ENCODE assay signal across 8 cellular contexts in the genomic region with DNA sequence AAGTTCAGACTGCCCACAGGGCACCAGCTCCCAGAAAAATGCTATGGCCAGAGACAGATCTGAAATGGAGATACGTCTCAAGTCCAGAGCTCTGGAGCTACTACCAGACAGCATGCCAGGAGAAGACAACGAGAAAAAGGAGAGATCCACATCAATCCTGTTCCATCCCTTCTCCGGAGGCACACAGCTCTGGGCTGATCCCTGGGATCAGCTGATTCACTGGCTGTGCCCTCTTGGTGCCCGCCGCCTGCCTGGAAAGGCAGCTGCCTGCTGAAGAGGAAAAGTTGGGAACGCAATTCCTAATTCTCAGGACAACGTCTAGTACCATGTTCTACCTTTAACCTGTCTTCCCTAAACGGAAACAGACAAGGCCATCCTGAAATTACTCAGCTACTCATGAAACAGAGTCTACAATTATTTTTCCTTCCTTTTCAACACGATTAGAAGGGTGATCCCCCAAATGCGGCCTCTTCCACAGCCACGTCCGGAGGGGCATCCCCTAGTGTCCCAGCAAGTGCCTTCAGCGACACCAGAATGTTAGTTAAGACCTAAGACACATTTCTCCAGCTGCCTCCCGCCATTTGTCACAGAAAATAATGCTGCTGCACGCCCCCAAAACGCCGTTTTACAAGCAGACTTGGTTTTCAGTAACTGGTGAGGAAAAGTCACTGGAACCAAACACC.
DNase-seq lines count a peak whose midpoint lies in the region; ATAC-seq and TF ChIP-seq lines count a peak whose summit lies in the region.

No MANE protein-coding gene starts in this region.

- no peak for ATAC-seq in HG02588 (IDR thresholded peaks at IDR 0.05; ENCODE audit: unreplicated experiment)

- peaks cover 66% of the 10 kb centered on the region for H3K27me3 ChIP-seq in iPS-15b (ENCODE audit: control insufficient read depth, insufficient read depth, low read length)

- H3K36me3 Mint-ChIP-seq in T-helper 2 cell treated with Interferon-gamma antibody and Interleukin-4, amounts not matched to agents 5 μg/mL and 100 μg/mL, for 36 hours (ENCODE audit: low read depth), result peaks cover 5% of the 10 kb centered on the region
- H3K36me3 Mint-ChIP-seq in activated naive CD8-positive, alpha-beta T cell, result no peaks in the 10 kb centered on the region
- H3K36me3 Mint-ChIP-seq in stimulated activated naive CD8-positive, alpha-beta T cell treated with anti-CD3 and anti-CD28 coated beads, Interleukin-15, Interleukin-2, amounts not matched to agents 100 ng/mL and 50 ng/mL, for 24 hours (ENCODE audit: low read depth), result no peaks in the 10 kb centered on the region

- H3K4me3 ChIP-seq in iPS-15b (ENCODE audit: low read depth, low read length), result peak overlapping the region; percentile 58

- no peaks in the 10 kb centered on the region for H3K9me3 ChIP-seq in iPS-15b (ENCODE audit: control insufficient read depth, insufficient read depth, low read length)

- no peak overlapping the region for H3K27ac Mint-ChIP-seq in T-helper 2 cell treated with Interferon-gamma antibody and Interleukin-4, amounts not matched to agents 5 μg/mL and 100 μg/mL, for 36 hours
- no peak overlapping the region for H3K27ac Mint-ChIP-seq in activated naive CD8-positive, alpha-beta T cell
- peak overlapping the region; percentile 63 for H3K27ac Mint-ChIP-seq in stimulated activated naive CD8-positive, alpha-beta T cell treated with anti-CD3 and anti-CD28 coated beads, Interleukin-15, Interleukin-2, amounts not matched to agents 100 ng/mL and 50 ng/mL, for 24 hours

- TF ChIP-seq CTCF in GM10266 (IDR thresholded peaks at IDR 0.05; ENCODE audit: control insufficient read depth, insufficient read depth, low read depth, missing control alignments), result no peak

- H3K4me3 Mint-ChIP-seq in T-helper 2 cell treated with Interferon-gamma antibody and Interleukin-4, amounts not matched to agents 5 μg/mL and 100 μg/mL, for 36 hours, result peak overlapping the region; percentile 74
- peak overlapping the region; percentile 79 for H3K4me3 Mint-ChIP-seq in activated naive CD8-positive, alpha-beta T cell
- peak overlapping the region; percentile 69 for H3K4me3 Mint-ChIP-seq in stimulated activated naive CD8-positive, alpha-beta T cell treated with anti-CD3 and anti-CD28 coated beads, Interleukin-15, Interleukin-2, amounts not matched to agents 100 ng/mL and 50 ng/mL, for 24 hours

- peaks cover 6% of the 10 kb centered on the region for H3K4me1 ChIP-seq in iPS-15b (ENCODE audit: control insufficient read depth, insufficient read depth, low read length)

- peak overlapping the region; percentile 37 for H3K9ac ChIP-seq in iPS-15b (ENCODE audit: low read depth, low read length)

- H3K27me3 Mint-ChIP-seq in T-helper 2 cell treated with Interferon-gamma antibody and Interleukin-4, amounts not matched to agents 5 μg/mL and 100 μg/mL, for 36 hours (ENCODE audit: low read depth), result peaks cover 39% of the 10 kb centered on the region
- peaks cover 13% of the 10 kb centered on the region for H3K27me3 Mint-ChIP-seq in activated naive CD8-positive, alpha-beta T cell
- peaks cover 38% of the 10 kb centered on the region for H3K27me3 Mint-ChIP-seq in stimulated activated naive CD8-positive, alpha-beta T cell treated with anti-CD3 and anti-CD28 coated beads, Interleukin-15, Interleukin-2, amounts not matched to agents 100 ng/mL and 50 ng/mL, for 24 hours

- no peak for DNase-seq in T-helper 2 cell treated with Interferon-gamma antibody and Interleukin-4, amounts not matched to agents 5 μg/mL and 100 μg/mL, for 36 hours (ENCODE audit: low spot score)
- DNase-seq in T-helper 2 cell (no peak), GM10266 (ENCODE audit: extremely low spot score) (no peak), midbrain (lab: John Stamatoyannopoulos, UW) (no peak)

- H3K36me3 ChIP-seq in iPS-15b (ENCODE audit: control insufficient read depth, insufficient read depth, low read length), result no peaks in the 10 kb centered on the region

- no peaks in the 10 kb centered on the region for H3K9me3 Mint-ChIP-seq in T-helper 2 cell treated with Interferon-gamma antibody and Interleukin-4, amounts not matched to agents 5 μg/mL and 100 μg/mL, for 36 hours
- H3K9me3 Mint-ChIP-seq in activated naive CD8-positive, alpha-beta T cell (ENCODE audit: low read depth), result no peaks in the 10 kb centered on the region
- H3K9me3 Mint-ChIP-seq in stimulated activated naive CD8-positive, alpha-beta T cell treated with anti-CD3 and anti-CD28 coated beads, Interleukin-15, Interleukin-2, amounts not matched to agents 100 ng/mL and 50 ng/mL, for 24 hours, result no peaks in the 10 kb centered on the region

- H3K4me1 Mint-ChIP-seq in T-helper 2 cell treated with Interferon-gamma antibody and Interleukin-4, amounts not matched to agents 5 μg/mL and 100 μg/mL, for 36 hours (ENCODE audit: low read depth), result peaks cover 56% of the 10 kb centered on the region
- H3K4me1 Mint-ChIP-seq in activated naive CD8-positive, alpha-beta T cell (ENCODE audit: low read depth), result peaks cover 66% of the 10 kb centered on the region
- peaks cover 70% of the 10 kb centered on the region for H3K4me1 Mint-ChIP-seq in stimulated activated naive CD8-positive, alpha-beta T cell treated with anti-CD3 and anti-CD28 coated beads, Interleukin-15, Interleukin-2, amounts not matched to agents 100 ng/mL and 50 ng/mL, for 24 hours (ENCODE audit: low read depth)
